1 cellular context compared by ENCODE assay signal in the genomic region with DNA sequence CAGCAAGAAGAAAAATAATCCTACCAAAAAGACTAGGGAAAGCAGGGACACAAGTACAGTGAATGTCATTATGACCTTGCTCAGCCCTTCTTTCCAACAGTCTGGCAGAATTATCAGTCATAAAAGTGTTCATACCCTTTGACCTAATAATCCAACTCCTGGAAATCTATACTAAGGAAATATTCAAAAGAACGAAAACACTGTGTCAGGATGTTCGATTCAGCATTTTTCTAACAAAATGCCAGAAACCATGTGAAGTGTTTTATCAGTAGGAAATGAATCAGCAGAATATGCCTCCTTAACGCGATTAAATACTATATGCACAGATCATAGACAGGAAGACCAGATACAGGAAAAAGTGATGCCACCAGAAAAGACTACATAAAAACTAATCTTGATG.
TF ChIP-seq lines count a peak whose summit lies in the region.

No MANE protein-coding gene starts in this region.

TF ChIP-seq in IMR-90, 13 proteins besides CTCF, POLR2A, EP300 and RAD21 (continued from another document):
- TF ChIP-seq MAFK (IDR thresholded peaks at IDR 0.05; ENCODE audit: low read depth, low read length) (peak; percentile 69), ELK1 (IDR thresholded peaks at IDR 0.05; ENCODE audit: borderline replicate concordance, low read depth, low read length) (no peak)
